19 cellular contexts compared by ENCODE assay signal in genomic region chr5:77953374-77953773, GRCh38.
A peak's percentile ranks its signal among the peaks of the same experiment; 100 is the strongest.
DNase-seq lines count a peak whose midpoint lies in the region; ATAC-seq, FAIRE-seq and TF ChIP-seq lines count a peak whose summit lies in the region.
"Had no signal": no experiment of that assay in that cellular context is flagged by ENCODE, and none has a peak within 500 bp of the region (broad histone marks: within the 10 kb centered on the region; RNA-seq: fewer than 3 reads in every experiment).

No MANE protein-coding gene starts in this region.

- DNase-seq in GM12892 (ENCODE audit: insufficient read length) (no peak), PC-3 (no peak), mucosa of descending colon (no peak), SIG-M5 treated with dmso at 0.1 percent for 504 hours (lab: John Stamatoyannopoulos, UW; ENCODE audit: unreplicated experiment) (no peak)
- DNase-seq in activated CD4-positive, alpha-beta T cell treated with anti-CD3 and anti-CD28 coated beads, Interleukin-2, amount 50 U/mL, for 48 hours, result no peak
- DNase-seq: C1 segment of cervical spinal cord; Calu3; CD4-positive, alpha-beta memory T cell; COR-L47; DMS53; DMS79 treated with DMSO at 0.1 percent for 48 hours; GF-D8; H9 had no signal

- no peak overlapping the region for H2AFZ ChIP-seq in PC-3 (ENCODE audit: low read length)
- H2AFZ ChIP-seq: GM23338 had no signal

- H3K27ac ChIP-seq in HEK293 (ENCODE audit: extremely low read depth, low read depth, low read length) (no peak overlapping the region), PC-3 (ENCODE audit: low read length) (no peak overlapping the region)

- H3K4me1 ChIP-seq in HEK293 (ENCODE audit: control insufficient read depth, insufficient read depth, low read length) (no peaks in the 10 kb centered on the region), PC-3 (ENCODE audit: insufficient read depth, low read length) (peaks cover 5% of the 10 kb centered on the region; the same call in 1 of the 2 replicates), mucosa of descending colon (ENCODE audit: low read depth) (no peaks in the 10 kb centered on the region)

- H3K36me3 ChIP-seq in HEK293 (ENCODE audit: control insufficient read depth in 2 of 2, insufficient read depth in 1 of 2, low read length in 2 of 2), result no peaks in the 10 kb centered on the region
- H3K36me3 ChIP-seq in PC-3 (ENCODE audit: low read depth, low read length), result no peaks in the 10 kb centered on the region
- no peaks in the 10 kb centered on the region for H3K36me3 ChIP-seq in mucosa of descending colon (ENCODE audit: low read depth)

- CTCF ChIA-PET in HEK293 (lab: Yijun Ruan, JAX) (interaction anchor here (0.6 kb wide), 2 partner anchors 11 to 294 kb away, joined by 5 to 6 read pairs; no protein-coding TSS in a partner anchor), PC-3 (lab: Charles Lee) (no interaction called here)

- no peaks in the 10 kb centered on the region for H3F3A ChIP-seq in PC-3 (ENCODE audit: low read length, unreplicated experiment)

- H3K4me3 ChIP-seq in HEK293 (ENCODE audit: low read depth, low read length) (no peak overlapping the region), PC-3 (ENCODE audit: low read length) (no peak overlapping the region), mucosa of descending colon (no peak overlapping the region)
- H3K4me3 ChIP-seq: GM23338 had no signal

- H3K79me2 ChIP-seq in PC-3 (ENCODE audit: low read length), result no peaks in the 10 kb centered on the region

- no peaks in the 10 kb centered on the region for H4K20me1 ChIP-seq in PC-3 (ENCODE audit: low read length)

- POLR2A ChIA-PET in HEK293 (lab: Yijun Ruan, JAX) (interaction anchor here (0.7 kb wide), 1 partner anchor 170 kb away, joined by 3 read pairs; no protein-coding TSS in a partner anchor), PC-3 (lab: Charles Lee; ENCODE audit: unreplicated experiment) (no interaction called here)

- BruUV-seq in PC-3 (replicated peaks; lab: Mats Ljungman, UMichigan), result no TSS peak

- no peaks in the 10 kb centered on the region for H3K9me2 ChIP-seq in PC-3 (replicated peaks; ENCODE audit: low read length)

- peak; percentile 11; the same call in 1 of the 2 replicates for ATAC-seq in PC-3
- ATAC-seq in mucosa of descending colon, result peak; percentile 83
- no peak for ATAC-seq in GM18907 (IDR thresholded peaks at IDR 0.05; ENCODE audit: unreplicated experiment)
- ATAC-seq: GM23338, HCT116 had no signal

- no peak overlapping the region for H3K4me2 ChIP-seq in PC-3 (ENCODE audit: low read length)
- H3K4me2 ChIP-seq: GM23338 had no signal

- H3K27me3 ChIP-seq in PC-3 (ENCODE audit: low read length), result no peaks in the 10 kb centered on the region

- TF ChIP-seq POLR2A in GM12892 (IDR thresholded peaks at IDR 0.05; ENCODE audit: low read depth, low read length), result no peak

- TF ChIP-seq CTCF in HEK293 (tag by site-specific recombination; IDR thresholded peaks at IDR 0.05) (no peak), PC-3 (conservative IDR thresholded peaks at IDR 0.05; ENCODE audit: low read depth, low read length) (no peak), mucosa of descending colon (IDR thresholded peaks at IDR 0.05) (no peak)

- H3K9me3 ChIP-seq in HEK293 (ENCODE audit: control insufficient read depth, insufficient read depth, low read depth, low read length), result no peaks in the 10 kb centered on the region
- no peaks in the 10 kb centered on the region for H3K9me3 ChIP-seq in PC-3 (ENCODE audit: low read length)
- H3K9me3 ChIP-seq in mucosa of descending colon, result no peaks in the 10 kb centered on the region

- intact Hi-C loops in PC-3 (cut with micrococcal nuclease) (loop anchor here (2.0 kb wide), 1 partner anchor 85 kb away; no protein-coding TSS in a partner anchor), mucosa of descending colon (cut with DNase I, micrococcal nuclease) (no loop called here)

- peak; percentile 44 for FAIRE-seq in GM12892 (lab: Jason Lieb, UNC)
- FAIRE-seq: GM12891, GM19239 had no signal

- H3K9ac ChIP-seq in PC-3 (ENCODE audit: low read length), result no peak overlapping the region

TF ChIP-seq in HEK293, 187 proteins besides CTCF, POLR2A, EP300 and RAD21:
- TF ChIP-seq ZNF366 (tag by site-specific recombination; conservative IDR thresholded peaks at IDR 0.05) (no peak), ZNF510 (tag by site-specific recombination; IDR thresholded peaks at IDR 0.05; ENCODE audit: insufficient replicate concordance) (no peak), ZIC2 (tag by site-specific recombination; IDR thresholded peaks at IDR 0.05) (0 out of 2 replicates have a peak, but pooled peaks have one; percentile 14), KLF10 (tag by site-specific recombination; IDR thresholded peaks at IDR 0.05) (no peak), WT1 (tag by site-specific recombination; IDR thresholded peaks at IDR 0.05) (0 out of 2 replicates have a peak, but pooled peaks have one; percentile 21), ZNF830 (tag by site-specific recombination; IDR thresholded peaks at IDR 0.05; ENCODE audit: low read depth) (no peak), ZNF473 (tag by site-specific recombination; IDR thresholded peaks at IDR 0.05) (no peak), ZNF426 (tag by site-specific recombination; IDR thresholded peaks at IDR 0.05) (no peak), ZNF837 (tag by site-specific recombination; IDR thresholded peaks at IDR 0.05) (no peak), PRDM10 (tag by site-specific recombination; IDR thresholded peaks at IDR 0.05) (no peak)
- TF ChIP-seq, protein P1, sequence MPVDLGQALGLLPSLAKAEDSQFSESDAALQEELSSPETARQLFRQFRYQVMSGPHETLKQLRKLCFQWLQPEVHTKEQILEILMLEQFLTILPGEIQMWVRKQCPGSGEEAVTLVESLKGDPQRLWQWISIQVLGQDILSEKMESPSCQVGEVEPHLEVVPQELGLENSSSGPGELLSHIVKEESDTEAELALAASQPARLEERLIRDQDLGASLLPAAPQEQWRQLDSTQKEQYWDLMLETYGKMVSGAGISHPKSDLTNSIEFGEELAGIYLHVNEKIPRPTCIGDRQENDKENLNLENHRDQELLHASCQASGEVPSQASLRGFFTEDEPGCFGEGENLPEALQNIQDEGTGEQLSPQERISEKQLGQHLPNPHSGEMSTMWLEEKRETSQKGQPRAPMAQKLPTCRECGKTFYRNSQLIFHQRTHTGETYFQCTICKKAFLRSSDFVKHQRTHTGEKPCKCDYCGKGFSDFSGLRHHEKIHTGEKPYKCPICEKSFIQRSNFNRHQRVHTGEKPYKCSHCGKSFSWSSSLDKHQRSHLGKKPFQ (tag by site-specific recombination; IDR thresholded peaks at IDR 0.05), result no peak
